Comparison of ENCODE assay signal across 19 cellular contexts in the genomic region with DNA sequence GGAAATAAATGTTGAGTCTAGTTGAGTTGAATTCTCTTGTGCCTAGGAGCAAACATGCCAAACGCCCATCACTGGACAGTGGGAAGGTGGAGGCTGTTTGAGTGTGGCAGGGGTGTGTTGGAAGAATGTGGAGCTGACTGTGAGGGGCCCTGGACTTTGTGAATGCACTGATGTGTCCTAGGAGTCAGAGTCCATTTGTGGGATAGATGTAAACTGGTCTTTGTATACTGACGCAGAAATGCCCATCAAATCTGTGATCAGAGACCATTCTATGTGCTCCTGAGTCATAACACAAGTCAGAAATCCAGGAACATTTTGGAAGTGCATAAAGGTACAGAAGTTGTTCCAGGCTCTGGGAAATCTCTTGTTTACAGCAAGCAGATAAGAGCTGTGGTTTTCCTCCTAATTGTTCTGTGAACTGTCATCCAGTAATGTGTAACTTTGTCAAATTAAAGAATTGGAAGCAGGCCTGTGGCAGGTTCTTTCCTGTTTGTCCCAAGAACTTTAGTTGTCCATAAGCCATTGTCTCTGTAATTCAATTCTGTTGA. TPM values are rescaled to one million over a fixed set of nuclear protein-coding genes. Genes with fewer than 3 reads are reported as not detected.
DNase-seq lines count a peak whose midpoint lies in the region; ATAC-seq and TF ChIP-seq lines count a peak whose summit lies in the region.
"Had no signal": no experiment of that assay in that cellular context is flagged by ENCODE, and none has a peak within 500 bp of the region (broad histone marks: within the 10 kb centered on the region; RNA-seq: fewer than 3 reads in every experiment).

No MANE protein-coding gene starts in this region.

- 77 to 96% (median 86%) methylated on average over 2 of the region's 2 CpGs for WGBS in spleen, 5 donors

- H2AFZ ChIP-seq in Loucy (ENCODE audit: low read length): no peak overlapping the region

- DNase-seq in dermis blood vessel endothelial cell: peak; percentile 34
- peak; percentile 10 to 56 for DNase-seq in lung microvascular endothelial cell (ENCODE audit: low read depth in 2 of 2)
- DNase-seq in gastrocnemius medialis: no peak
- no peak for DNase-seq in spleen
- no peak for DNase-seq in NCI-H1105 (lab: John Stamatoyannopoulos, UW)
- DNase-seq in NCI-H345 treated with DMSO at 0.1 percent for 48 hours (lab: John Stamatoyannopoulos, UW; ENCODE audit: unreplicated experiment): no peak
- no peak for DNase-seq in activated naive CD4-positive, alpha-beta T cell (lab: John Stamatoyannopoulos, UW)
- DNase-seq: activated B cell treated with CpG ODN at 0.5 μM for 24 hours; activated gamma-delta T cell; effector CD8-positive, alpha-beta T cell; GDM1; immature natural killer cell; NCI-H187 treated with DMSO at 0.1 percent for 48 hours; NCI-H510A treated with DMSO at 0.1 percent for 48 hours; stimulated activated CD8-positive, alpha-beta memory T cell treated with anti-CD3 and anti-CD28 coated beads, Interleukin-4, amount 100 ng/mL, for 48 hours had no signal

- peak overlapping the region; percentile 73 for H3K4me2 ChIP-seq in Loucy (ENCODE audit: low read depth, low read length, poor library complexity, severe bottlenecking)

- peaks cover 58% of the 10 kb centered on the region for H3K79me2 ChIP-seq in Loucy (ENCODE audit: insufficient read depth, low read length)

- H3F3A ChIP-seq in Loucy (ENCODE audit: low read depth): no peaks in the 10 kb centered on the region

- no peak for ATAC-seq in gastrocnemius medialis

- in situ Hi-C loops in gastrocnemius medialis (cut with MboI; ENCODE audit: low sequenced_read_pairs in 4 of 4): no loop called here

- intact Hi-C loops in gastrocnemius medialis (cut with DNase I; ENCODE audit: low total_unique reads): no loop called here
- intact Hi-C loops in spleen (cut with DNase I; ENCODE audit: low total_unique reads): no loop called here

- H3K9me3 ChIP-seq in Loucy (ENCODE audit: insufficient read depth, low read depth, low read length) (no peaks in the 10 kb centered on the region), gastrocnemius medialis (no peaks in the 10 kb centered on the region), spleen (no peaks in the 10 kb centered on the region)
- H3K9me3 ChIP-seq: body of pancreas had no signal

- peaks cover 26% of the 10 kb centered on the region for H4K20me1 ChIP-seq in Loucy (ENCODE audit: insufficient read depth, low read length, poor library complexity, severe bottlenecking)

- H3K4me1 ChIP-seq in Loucy (ENCODE audit: insufficient read depth, low read length, poor library complexity, severe bottlenecking) (peaks cover 51% of the 10 kb centered on the region), gastrocnemius medialis (peaks cover 28 to 45% of the 10 kb centered on the region in 2 donors), spleen (peaks cover 0 to 30% (median 5%) of the 10 kb centered on the region in 6 donors)

- no peaks in the 10 kb centered on the region for H3K9me2 ChIP-seq in Loucy (replicated peaks; ENCODE audit: low read depth, low read length)

- H3K27me3 ChIP-seq in Loucy (ENCODE audit: insufficient read depth, low read length, poor library complexity, severe bottlenecking) (no peaks in the 10 kb centered on the region), gastrocnemius medialis (no peaks in the 10 kb centered on the region), spleen (replicated peaks in 1 of 7) (no peaks in the 10 kb centered on the region)
- H3K27me3 ChIP-seq: body of pancreas had no signal

- H3K4me3 ChIP-seq in Loucy (ENCODE audit: low read length, poor library complexity, severe bottlenecking) (no peak overlapping the region), gastrocnemius medialis (no peak overlapping the region), spleen (no peak overlapping the region)
- H3K4me3 ChIP-seq: body of pancreas had no signal

- H3K36me3 ChIP-seq in Loucy (ENCODE audit: insufficient read depth, low read length) (no peaks in the 10 kb centered on the region; the same call in 1 of the 2 replicates), gastrocnemius medialis (no peaks in the 10 kb centered on the region), spleen (no peaks in the 10 kb centered on the region)

- H3K27ac ChIP-seq in gastrocnemius medialis (peak overlapping the region; percentile 30 to 74 (median 56)), spleen (no peak overlapping the region)

- peak overlapping the region; percentile 16 for H3K9ac ChIP-seq in Loucy (ENCODE audit: low read depth, low read length, poor library complexity, severe bottlenecking)

- TF ChIP-seq POLR2A in gastrocnemius medialis (IDR thresholded peaks at IDR 0.05): no peak
- TF ChIP-seq POLR2A in spleen (IDR thresholded peaks at IDR 0.05): no peak

- TF ChIP-seq CTCF in Loucy (conservative IDR thresholded peaks at IDR 0.05; ENCODE audit: low read length) (no peak), gastrocnemius medialis (IDR thresholded peaks at IDR 0.05 in 4 of 5, conservative IDR thresholded peaks at IDR 0.05 in 1 of 5) (no peak), spleen (IDR thresholded peaks at IDR 0.05 in 8 of 11, conservative IDR thresholded peaks at IDR 0.05 in 3 of 11) (no peak)

RNA-seq across cellular contexts. Expression of a gene that starts 7.5 kb away (rescaled TPM):
- total RNA-seq in dermis blood vessel endothelial cell (343 and 346 TPM in 2 replicates), lung microvascular endothelial cell (92.8 and 195 TPM in 2 replicates), gastrocnemius medialis (10 to 100 TPM; 19.0 to 29.2 (median 22.5) TPM), spleen (10 to 100 TPM; 12.7 to 20.7 (median 16.9) TPM)
- 10 to 100 TPM; 12.4 to 19.0 (median 14.3) TPM for polyA plus RNA-seq in spleen
- total RNA-seq: OCI-LY7 had no signal

RNA-seq across cellular contexts. Expression of a gene that starts 38.3 kb away (rescaled TPM):
- total RNA-seq in dermis blood vessel endothelial cell (91.0 and 148 TPM in 2 replicates), lung microvascular endothelial cell (35.7 and 60.9 TPM in 2 replicates), gastrocnemius medialis (10 to 100 TPM; 22.6 to 29.3 (median 26.9) TPM), spleen (100 to 1,000 TPM in 6 of 7 donors, 10 to 100 TPM in 1; 81.3 to 172 (median 129) TPM)
- polyA plus RNA-seq in spleen: 10 to 100 TPM; 13.3 to 32.5 (median 24.6) TPM

RNA-seq across cellular contexts. Expression of a gene that starts 59.2 kb away (rescaled TPM):
- total RNA-seq in dermis blood vessel endothelial cell (not detected in 2 replicates), lung microvascular endothelial cell (not detected in 2 replicates), gastrocnemius medialis (not detected), spleen (not detected)
- polyA plus RNA-seq in spleen: not detected
- total RNA-seq: activated B cell treated with CpG ODN at 0.5 μM for 24 hours, body of pancreas, HT-29, OCI-LY7 had no signal
- polyA plus RNA-seq: immature natural killer cell had no signal

RNA-seq across cellular contexts. Expression of a gene that starts 59.3 kb away (rescaled TPM):
- not detected in 2 replicates for total RNA-seq in dermis blood vessel endothelial cell
- total RNA-seq in lung microvascular endothelial cell: not detected in 2 replicates
- not detected for total RNA-seq in gastrocnemius medialis
- total RNA-seq in spleen: not detected
- polyA plus RNA-seq in spleen: not detected
- total RNA-seq: activated B cell treated with CpG ODN at 0.5 μM for 24 hours, body of pancreas, HT-29, OCI-LY7 had no signal
- polyA plus RNA-seq: immature natural killer cell had no signal

Comparison
In these comparisons a context has a peak if more than half of its experiments do, and no peak if none do; other contexts are left out.
1. DNase-seq: peak in dermis blood vessel endothelial cell (single experiment) and lung microvascular endothelial cell (2 of 2); none in gastrocnemius medialis (0 of 2), spleen (single experiment), NCI-H1105 (single experiment), NCI-H345 treated with DMSO at 0.1 percent for 48 hours (single experiment) and activated naive CD4-positive, alpha-beta T cell (0 of 4).
2. H3K27ac ChIP-seq: peak in gastrocnemius medialis (4 of 4); none in spleen (0 of 8).